ENCODE assay signal across 8 cellular contexts in the genomic region with DNA sequence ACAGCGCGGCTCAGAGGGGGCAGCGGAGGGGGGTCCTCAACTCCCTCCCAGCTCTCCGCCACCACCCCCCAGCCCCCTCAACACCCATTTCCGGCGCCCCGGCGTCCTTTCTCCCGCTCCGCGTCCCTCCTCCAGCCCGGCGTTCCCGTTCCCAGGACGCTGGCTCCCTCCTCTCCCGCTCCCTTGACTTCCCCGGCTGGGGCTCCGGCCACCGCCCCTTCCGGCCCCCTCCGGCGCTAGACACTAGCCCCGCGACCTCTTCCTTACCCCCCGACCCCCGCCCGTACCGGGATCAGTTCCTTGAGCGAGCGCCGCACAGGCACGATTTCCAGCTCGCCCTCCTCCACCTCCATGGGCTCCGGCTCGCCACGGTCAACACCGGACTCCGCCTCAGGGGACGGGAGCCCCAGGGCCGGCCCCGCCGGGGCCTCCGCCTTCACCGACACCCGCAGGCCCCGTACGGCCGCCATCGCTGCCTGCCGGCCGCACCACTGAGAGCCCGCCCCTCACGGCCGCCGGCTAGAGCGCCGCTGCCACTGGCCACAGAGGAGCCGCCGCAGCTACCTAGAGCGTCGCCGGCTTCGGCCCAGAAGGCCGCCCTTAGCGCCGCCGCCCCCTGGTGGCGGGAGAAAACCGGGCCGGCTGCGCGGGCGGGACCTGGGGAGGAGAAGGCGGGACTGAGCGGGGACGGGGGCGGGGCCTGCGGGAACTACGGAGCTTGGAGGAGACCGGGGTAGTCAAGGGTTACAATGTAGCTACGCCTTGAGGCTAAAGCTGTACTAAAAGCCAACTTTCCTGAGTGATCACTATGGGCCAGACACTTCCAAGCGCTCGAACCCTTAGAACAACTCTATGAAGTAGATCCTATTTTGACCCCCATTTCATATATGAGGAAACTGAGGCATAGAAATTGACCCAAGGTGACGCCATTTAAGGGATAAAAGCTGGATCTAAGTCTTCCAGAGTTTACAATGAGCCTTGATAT. TPM values are rescaled to one million over a fixed set of nuclear protein-coding genes. Genes with fewer than 3 reads are reported as not detected.
A peak's percentile ranks its signal among the peaks of the same experiment; 100 is the strongest.
DNase-seq lines count a peak whose midpoint lies in the region; ATAC-seq and TF ChIP-seq lines count a peak whose summit lies in the region.

TSS of gene NCBP3 (minus strand) at position 493 of the 985 bp plus-strand sequence. CDS start at position 470, 23 bp downstream.

- CTCF ChIA-PET in activated CD4-positive, alpha-beta T cell treated with anti-CD3 and anti-CD28 coated beads, Interleukin-2, amount 10 ng/mL, durations not matched to agents 7 days and 5 days (lab: Charles Lee), result interaction anchor here (0.6 to 5.0 kb wide), 84 partner anchors 8 to 1826 kb away, joined by 3 to 64 read pairs (median 4); partner anchors contain the start of genes CAMKK1, CTNS, CYB5D2 and HASPIN

- POLR2A ChIA-PET in activated CD4-positive, alpha-beta T cell treated with anti-CD3 and anti-CD28 coated beads, Interleukin-2, amount 10 ng/mL, durations not matched to agents 7 days and 5 days (lab: Charles Lee), result interaction anchor here (0.5 kb wide), 1 partner anchor 178 kb away, joined by 3 read pairs; no protein-coding TSS in a partner anchor

- peaks cover 33% of the 10 kb centered on the region for H3K4me1 Mint-ChIP-seq in CD14-positive monocyte
- H3K4me1 Mint-ChIP-seq in activated CD4-positive, alpha-beta T cell treated with anti-CD3 and anti-CD28 coated beads, Interleukin-2, amount 10 ng/mL, durations not matched to agents 7 days and 5 days, result peaks cover 26% of the 10 kb centered on the region

- intact Hi-C loops in CD14-positive monocyte (cut with micrococcal nuclease), result loop anchor here (5.0 to 10.0 kb wide), 3 partner anchors 46 to 799 kb away; partner anchors contain the start of gene CAMKK1 (in 2 of the 2)

- H3K27me3 Mint-ChIP-seq in CD14-positive monocyte (ENCODE audit: low read depth in 3 of 3), result peaks cover 2 to 6% (median 4%) of the 10 kb centered on the region in 3 donors
- H3K27me3 Mint-ChIP-seq in activated CD4-positive, alpha-beta T cell treated with anti-CD3 and anti-CD28 coated beads, Interleukin-2, amount 10 ng/mL, durations not matched to agents 7 days and 5 days, result peaks cover 10% of the 10 kb centered on the region

- peaks cover 9 to 33% of the 10 kb centered on the region in 2 donors for H3K36me3 Mint-ChIP-seq in CD14-positive monocyte
- H3K36me3 Mint-ChIP-seq in activated CD4-positive, alpha-beta T cell treated with anti-CD3 and anti-CD28 coated beads, Interleukin-2, amount 10 ng/mL, durations not matched to agents 7 days and 5 days (ENCODE audit: low read depth), result peaks cover 10% of the 10 kb centered on the region

- peak within 1 kb of the TSS; percentile 90 to 92 for H3K4me3 Mint-ChIP-seq in CD14-positive monocyte
- peak within 1 kb of the TSS; percentile 96 for H3K4me3 Mint-ChIP-seq in activated CD4-positive, alpha-beta T cell treated with anti-CD3 and anti-CD28 coated beads, Interleukin-2, amount 10 ng/mL, durations not matched to agents 7 days and 5 days

- ATAC-seq in GM19324 (IDR thresholded peaks at IDR 0.05; ENCODE audit: low FRiP score, unreplicated experiment) (peak; percentile 98), HG03460 (IDR thresholded peaks at IDR 0.05; ENCODE audit: unreplicated experiment) (peak; percentile 93), left lobe of liver (peak; percentile 98)

- peak within 1 kb of the TSS; percentile 79 to 93 (median 87) for H3K27ac Mint-ChIP-seq in CD14-positive monocyte
- H3K27ac Mint-ChIP-seq in activated CD4-positive, alpha-beta T cell treated with anti-CD3 and anti-CD28 coated beads, Interleukin-2, amount 10 ng/mL, durations not matched to agents 7 days and 5 days, result peak within 1 kb of the TSS; percentile 93

- DNase-seq in CD14-positive monocyte (ENCODE audit: low spot score) (peak; percentile 86), NCI-H526 treated with DMSO at 0.1 percent for 48 hours (lab: John Stamatoyannopoulos, UW) (peak; percentile 55), cortex of kidney (lab: John Stamatoyannopoulos, UW) (peak; percentile 44), left lobe of liver (ENCODE audit: low spot score) (peak; percentile 91)
- peak; percentile 89 for DNase-seq in activated CD4-positive, alpha-beta T cell treated with anti-CD3 and anti-CD28 coated beads, Interleukin-2, amount 10 ng/mL, durations not matched to agents 7 days and 5 days
- DNase-seq in stimulated activated CD4-positive, alpha-beta T cell treated with anti-CD3 and anti-CD28 coated beads, Interleukin-2, amount 100 ng/mL, for 4 hours (ENCODE audit: low read depth), result peak; percentile 85

- peak; percentile 92 for TF ChIP-seq CTCF in CD14-positive monocyte (IDR thresholded peaks at IDR 0.05)

- no peaks in the 10 kb centered on the region for H3K9me3 Mint-ChIP-seq in CD14-positive monocyte
- no peaks in the 10 kb centered on the region for H3K9me3 Mint-ChIP-seq in activated CD4-positive, alpha-beta T cell treated with anti-CD3 and anti-CD28 coated beads, Interleukin-2, amount 10 ng/mL, durations not matched to agents 7 days and 5 days

RNA-seq across cellular contexts. Expression of gene NCBP3, which starts in this region (rescaled TPM):
- polyA plus RNA-seq in CD14-positive monocyte, result 1 to 10 TPM; 4.9 to 8.5 TPM
- total RNA-seq in activated CD4-positive, alpha-beta T cell treated with anti-CD3 and anti-CD28 coated beads, Interleukin-2, amount 10 ng/mL, durations not matched to agents 7 days and 5 days, result 10 to 100 TPM; 43.6 to 43.7 TPM
- 11.5 TPM for total RNA-seq in left lobe of liver

Comparison
In these comparisons a context has a peak if more than half of its experiments do, and no peak if none do; other contexts are left out.
1. Peak in every context shown above with its lines: DNase-seq and ATAC-seq.